Comparison of ENCODE assay signal across 9 cellular contexts in the genomic region with DNA sequence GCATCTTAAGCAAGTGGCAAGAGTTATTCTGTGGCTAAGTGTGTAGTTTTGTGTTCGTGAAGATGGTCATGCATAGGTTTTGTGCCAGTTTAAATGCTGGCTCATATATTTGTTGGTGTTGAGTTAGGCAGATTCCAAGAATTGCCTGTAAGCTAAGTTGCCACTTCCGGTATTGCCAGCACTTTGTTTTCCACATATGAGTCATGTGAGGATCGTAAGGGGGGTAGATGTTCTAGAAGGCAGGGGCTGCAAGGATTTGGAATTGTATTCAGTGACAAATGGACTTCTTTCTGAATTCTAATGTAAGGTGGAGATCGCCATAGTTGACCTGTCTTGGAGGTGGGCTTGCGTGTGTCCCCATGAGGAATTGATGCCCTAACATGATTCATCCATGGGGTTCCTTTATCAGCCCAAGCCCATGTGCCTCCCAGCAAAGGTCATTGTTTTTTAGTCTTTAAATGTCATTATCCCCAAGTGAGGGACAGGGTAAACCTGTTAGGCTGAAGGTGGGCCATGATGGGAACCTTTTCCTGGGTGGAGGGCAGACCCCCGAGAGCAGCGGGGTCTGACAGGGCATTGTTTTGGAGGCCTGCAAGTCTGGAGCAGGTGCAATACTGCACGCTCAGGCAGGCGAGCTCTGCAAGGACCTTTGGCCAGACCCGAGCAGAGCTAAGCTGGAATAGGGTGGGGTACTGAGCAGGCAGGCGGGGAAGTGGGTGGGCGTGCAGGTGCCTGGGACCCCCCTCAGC.
A peak's percentile ranks its signal among the peaks of the same experiment; 100 is the strongest.
DNase-seq lines count a peak whose midpoint lies in the region; ATAC-seq, FAIRE-seq and TF ChIP-seq lines count a peak whose summit lies in the region.
"Had no signal": no experiment of that assay in that cellular context is flagged by ENCODE, and none has a peak within 500 bp of the region (broad histone marks: within the 10 kb centered on the region; RNA-seq: fewer than 3 reads in every experiment).

No MANE protein-coding gene starts in this region.

- H3K4me3 Mint-ChIP-seq in IgD-negative memory B cell, result peak overlapping the region in 2 of 4 donors; percentile 68 to 89

- POLR2A ChIA-PET in K562 (lab: Yijun Ruan, JAX), result interaction anchor here (1.4 kb wide), 1 partner anchor 16 kb away, joined by 3 read pairs; no protein-coding TSS in a partner anchor

- no peak overlapping the region for H3K23ac ChIP-seq in mesendoderm (ENCODE audit: low read length)

- H3K36me3 ChIP-seq in K562 (ENCODE audit: control insufficient read depth, insufficient read depth, low read length) (peaks cover 3% of the 10 kb centered on the region; the same call in 1 of the 3 replicates), mucosa of rectum (ENCODE audit: control insufficient read depth in 2 of 2, insufficient read depth in 2 of 2, low read length in 2 of 2) (peaks cover 3 to 15% of the 10 kb centered on the region in 2 donors), mesendoderm (ENCODE audit: control insufficient read depth, insufficient read depth, low read length) (no peaks in the 10 kb centered on the region)

- TF ChIP-seq POLR2A in K562 (conservative IDR thresholded peaks at IDR 0.05), result no peak

- no peaks in the 10 kb centered on the region for H4K20me1 ChIP-seq in K562 (replicated peaks; ENCODE audit: control insufficient read depth, insufficient read depth, low read length)

- H3K18ac ChIP-seq in mesendoderm (ENCODE audit: low read length), result no peak overlapping the region

- H2AK5ac ChIP-seq in mesendoderm (ENCODE audit: low read length), result no peak overlapping the region

- no peak overlapping the region for H3K56ac ChIP-seq in mesendoderm (ENCODE audit: low read length)

- H3K27me3 ChIP-seq in K562 (ENCODE audit: control insufficient read depth in 2 of 2, insufficient read depth in 2 of 2, low read length in 2 of 2) (no peaks in the 10 kb centered on the region), mucosa of rectum (ENCODE audit: control insufficient read depth in 2 of 2, insufficient read depth in 2 of 2, low read length in 2 of 2) (no peaks in the 10 kb centered on the region), mesendoderm (ENCODE audit: insufficient read depth, low read length, poor library complexity) (no peaks in the 10 kb centered on the region)
- H3K27me3 ChIP-seq: Peyer's patch had no signal

- no peak overlapping the region for H3K9ac ChIP-seq in K562 (ENCODE audit: insufficient read depth in 1 of 2, low read depth in 2 of 2, low read length in 2 of 2)
- H3K9ac ChIP-seq in mucosa of rectum (ENCODE audit: low read depth in 1 of 2, low read length in 2 of 2), result no peak overlapping the region
- no peak overlapping the region for H3K9ac ChIP-seq in mesendoderm (ENCODE audit: low read length)

- H4K5ac ChIP-seq in mesendoderm (ENCODE audit: low read length), result no peak overlapping the region

- H3K36me3 Mint-ChIP-seq in IgD-negative memory B cell, result peaks cover 3% of the 10 kb centered on the region

- H3K9me3 ChIP-seq in K562 (replicated peaks; ENCODE audit: control insufficient read depth, insufficient read depth, low read depth, low read length) (no peaks in the 10 kb centered on the region), mucosa of rectum (ENCODE audit: control insufficient read depth in 2 of 2, low read length in 2 of 2) (no peaks in the 10 kb centered on the region)
- H3K9me3 ChIP-seq: Peyer's patch had no signal

- H3K9me1 ChIP-seq in K562 (ENCODE audit: control insufficient read depth, insufficient read depth, low read length), result peaks cover 8% of the 10 kb centered on the region

- H3K9me3 Mint-ChIP-seq in IgD-negative memory B cell, result peaks cover 0 to 2% (median 0%) of the 10 kb centered on the region in 3 donors

- intact Hi-C loops in K562 (cut with micrococcal nuclease), result no loop called here

- H2AFZ ChIP-seq in K562 (ENCODE audit: low read depth, low read length), result no peak overlapping the region

- in situ Hi-C loops in K562 (cut with MboI), result no loop called here

- CTCF ChIA-PET in K562 (lab: Yijun Ruan, JAX; ENCODE audit: low intra/inter-chr PET ratio), result no interaction called here

- H2BK15ac ChIP-seq in mesendoderm (replicated peaks; ENCODE audit: low read depth), result no peak overlapping the region

- no peaks in the 10 kb centered on the region for H3K27me3 Mint-ChIP-seq in IgD-negative memory B cell

- no peak overlapping the region for H3K4ac ChIP-seq in mesendoderm (ENCODE audit: low read depth, low read length)

- no TSS peak for BruUV-seq in K562 (replicated peaks; lab: Mats Ljungman, UMichigan)

- no peak for TF ChIP-seq CTCF in K562 (IDR thresholded peaks at IDR 0.05 in 2 of 3, conservative IDR thresholded peaks at IDR 0.05 in 1 of 3; ENCODE audit: insufficient read depth in 2 of 3, low read depth in 1 of 3, low read length in 3 of 3)

- H2BK120ac ChIP-seq in mesendoderm (ENCODE audit: low read depth, low read length), result no peak overlapping the region

- no peak overlapping the region for H2BK5ac ChIP-seq in mesendoderm (ENCODE audit: low read length)

- peaks cover 51% of the 10 kb centered on the region for H3K79me1 ChIP-seq in mesendoderm (ENCODE audit: low read length)

- FAIRE-seq in K562 (lab: Jason Lieb, UNC), result no peak

- DNase-seq in AG08396 (ENCODE audit: low spot score), result peak; percentile 31
- DNase-seq in K562 (ENCODE audit: extremely low read depth in 1 of 4, low spot score in 3 of 4), result no peak
- no peak for DNase-seq in NCI-H2107 treated with DMSO at 0.1 percent for 48 hours (lab: John Stamatoyannopoulos, UW; ENCODE audit: unreplicated experiment)
- DNase-seq in NCI-H1694 (lab: John Stamatoyannopoulos, UW), result no peak
- no peak for DNase-seq in mesendoderm

- H3K27ac Mint-ChIP-seq in IgD-negative memory B cell, result peak overlapping the region; percentile 89 to 95 (median 89)

- H3K4me1 Mint-ChIP-seq in IgD-negative memory B cell, result peaks cover 56 to 65% (median 63%) of the 10 kb centered on the region in 3 donors

- H3K79me2 ChIP-seq in K562 (ENCODE audit: control insufficient read depth, insufficient read depth, low read length) (peaks cover 70% of the 10 kb centered on the region), mesendoderm (ENCODE audit: control insufficient read depth, insufficient read depth, low read length) (peaks cover 74% of the 10 kb centered on the region)

- no peak for ATAC-seq in K562
- no peak for ATAC-seq in HG02798 (IDR thresholded peaks at IDR 0.05; ENCODE audit: poor library complexity, unreplicated experiment)

- H3K27ac ChIP-seq in K562 (ENCODE audit: extremely low read depth, low read depth, low read length), result no peak overlapping the region
- H3K27ac ChIP-seq in mucosa of rectum (ENCODE audit: low read depth in 2 of 2, low read length in 2 of 2), result peak overlapping the region; percentile 35 to 52
- no peak overlapping the region for H3K27ac ChIP-seq in mesendoderm (ENCODE audit: low read depth, low read length)

- TF ChIP-seq EP300 in K562 (IDR thresholded peaks at IDR 0.05; ENCODE audit: low read length), result no peak

- no peak overlapping the region for H3K4me3 ChIP-seq in K562
- H3K4me3 ChIP-seq in mucosa of rectum (ENCODE audit: low read length in 2 of 2), result no peak overlapping the region
- no peak overlapping the region for H3K4me3 ChIP-seq in mesendoderm (ENCODE audit: low read length)
- H3K4me3 ChIP-seq: Peyer's patch had no signal

- TF ChIP-seq RAD21 in K562 (CRISPR knock-in tag; conservative IDR thresholded peaks at IDR 0.05 in 1 of 2, IDR thresholded peaks at IDR 0.05 in 1 of 2), result no peak

- WGBS in K562 (ENCODE audit: insufficient coverage, low coverage, missing lambda C conversion rate), result 68% methylated on average over 8 of the region's 12 CpGs
- no CpG with 5 or more reads among the region's 12 CpGs for WGBS in mesendoderm (ENCODE audit: extremely low coverage, insufficient coverage, low lambda C conversion rate)

- H3K4me1 ChIP-seq in K562 (replicated peaks in 1 of 2; ENCODE audit: control insufficient read depth in 2 of 2, insufficient read depth in 2 of 2, low read length in 2 of 2) (peaks cover 33 to 44% of the 10 kb centered on the region in 2 experiments), mucosa of rectum (ENCODE audit: control insufficient read depth in 2 of 2, insufficient read depth in 2 of 2, low read length in 2 of 2) (peaks cover 55 to 56% of the 10 kb centered on the region in 2 donors), mesendoderm (ENCODE audit: control insufficient read depth, low read depth, low read length) (peaks cover 26% of the 10 kb centered on the region)

- H3K4me2 ChIP-seq in K562 (ENCODE audit: insufficient read depth, low read length) (no peak overlapping the region), mesendoderm (ENCODE audit: low read length) (no peak overlapping the region)

- H4K8ac ChIP-seq in mesendoderm (ENCODE audit: low read depth, low read length), result no peak overlapping the region

TF ChIP-seq in K562, 482 proteins besides CTCF, POLR2A, EP300 and RAD21:
- TF ChIP-seq ZNF143 (CRISPR knock-in tag; IDR thresholded peaks at IDR 0.05) (no peak), FOSL1 (tag; conservative IDR thresholded peaks at IDR 0.05) (peak; percentile 62), SETDB1 (IDR thresholded peaks at IDR 0.05; ENCODE audit: low read length) (no peak)

Comparison
In these comparisons a context has a peak if more than half of its experiments do, and no peak if none do; other contexts are left out.
1. H3K27ac ChIP-seq: peak in mucosa of rectum (2 of 2); none in K562 (single experiment) and mesendoderm (single experiment).